ENCODE assay signal across 1 cellular context in the genomic region with DNA sequence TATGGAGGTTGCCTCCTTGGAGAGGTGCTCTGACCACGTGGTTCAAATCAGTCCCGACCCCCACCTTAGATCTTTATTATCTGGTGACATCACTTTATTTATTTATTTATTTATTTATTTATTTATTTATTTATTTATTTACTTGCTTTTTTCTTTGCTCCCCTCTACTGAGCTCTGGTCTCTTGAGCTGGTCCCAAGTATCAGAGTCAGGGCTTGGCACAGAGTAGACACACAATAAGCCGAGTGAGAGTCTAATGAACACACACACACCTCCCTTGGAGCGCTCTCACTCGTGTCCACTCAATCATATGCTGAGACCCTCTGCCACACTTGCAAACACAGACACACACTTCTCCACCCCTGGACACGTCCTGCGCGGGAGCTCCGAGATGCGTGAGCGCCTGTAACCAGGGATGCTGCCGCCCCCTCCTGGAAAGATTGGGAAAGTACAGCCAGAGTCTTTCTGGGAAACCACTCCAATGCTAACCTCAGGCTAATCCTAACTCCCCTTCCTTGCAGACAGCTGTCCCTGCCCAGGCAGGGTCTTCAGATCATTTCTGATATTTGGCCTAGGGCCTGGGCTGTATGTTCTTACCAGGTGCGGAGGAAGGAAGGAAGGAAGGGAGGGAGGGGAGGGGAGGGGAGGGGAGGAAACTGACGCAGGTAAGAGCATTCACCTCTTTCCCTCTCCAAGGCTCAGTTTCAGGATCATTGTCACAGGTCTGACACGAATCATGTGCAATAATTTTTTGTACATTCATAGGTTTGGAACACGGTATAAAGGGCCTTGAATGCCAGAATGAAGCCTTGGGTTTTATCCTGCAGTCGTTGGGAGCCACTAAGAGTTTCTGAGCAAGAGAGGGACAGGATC.
A peak's percentile ranks its signal among the peaks of the same experiment; 100 is the strongest.
TF ChIP-seq lines count a peak whose summit lies in the region.

No MANE protein-coding gene starts in this region.

TF ChIP-seq in HEK293, 187 proteins besides CTCF, POLR2A, EP300 and RAD21 (continued from another document and continues in another):
- TF ChIP-seq INSM2 (tag by site-specific recombination; IDR thresholded peaks at IDR 0.05) (no peak), ZNF658 (tag by site-specific recombination; IDR thresholded peaks at IDR 0.05) (no peak), ZNF211 (tag by site-specific recombination; IDR thresholded peaks at IDR 0.05; ENCODE audit: low read depth) (no peak), ATF2 (tag by site-specific recombination; IDR thresholded peaks at IDR 0.05; ENCODE audit: low read depth) (peak; percentile 36; the same call in 1 of the 2 replicates), ZNF146 (tag by site-specific recombination; IDR thresholded peaks at IDR 0.05) (peak; percentile 18; the same call in 1 of the 2 replicates), HOXD13 (CRISPR knock-in tag; IDR thresholded peaks at IDR 0.05; ENCODE audit: borderline replicate concordance) (no peak), ZNF350 (tag by site-specific recombination; IDR thresholded peaks at IDR 0.05) (no peak), ZBTB7A (tag by site-specific recombination; IDR thresholded peaks at IDR 0.05; ENCODE audit: low read depth) (no peak), ZNF132 (tag by site-specific recombination; IDR thresholded peaks at IDR 0.05; ENCODE audit: borderline replicate concordance) (no peak), ZNF645 (tag by site-specific recombination; IDR thresholded peaks at IDR 0.05) (no peak), ZBTB10 (tag by site-specific recombination; IDR thresholded peaks at IDR 0.05) (no peak), ZSCAN23 (tag by site-specific recombination; IDR thresholded peaks at IDR 0.05) (no peak), ZBTB8A (tag by site-specific recombination; IDR thresholded peaks at IDR 0.05) (peak; percentile 86), ZNF48 (tag by site-specific recombination; IDR thresholded peaks at IDR 0.05) (no peak), KLF16 (tag by site-specific recombination; IDR thresholded peaks at IDR 0.05) (no peak), ZNF366 (tag by site-specific recombination; conservative IDR thresholded peaks at IDR 0.05) (no peak; the same call in 1 of the 2 replicates), ZNF214 (tag by site-specific recombination; IDR thresholded peaks at IDR 0.05; ENCODE audit: borderline replicate concordance) (peak; percentile 24; the same call in 1 of the 2 replicates), ZNF274 (IDR thresholded peaks at IDR 0.05; ENCODE audit: low read length) (no peak), ZNF274 (tag by site-specific recombination; IDR thresholded peaks at IDR 0.05; ENCODE audit: borderline replicate concordance) (no peak), ZNF629 (tag by site-specific recombination; IDR thresholded peaks at IDR 0.05) (peak; percentile 79)
- TF ChIP-seq, protein P1, sequence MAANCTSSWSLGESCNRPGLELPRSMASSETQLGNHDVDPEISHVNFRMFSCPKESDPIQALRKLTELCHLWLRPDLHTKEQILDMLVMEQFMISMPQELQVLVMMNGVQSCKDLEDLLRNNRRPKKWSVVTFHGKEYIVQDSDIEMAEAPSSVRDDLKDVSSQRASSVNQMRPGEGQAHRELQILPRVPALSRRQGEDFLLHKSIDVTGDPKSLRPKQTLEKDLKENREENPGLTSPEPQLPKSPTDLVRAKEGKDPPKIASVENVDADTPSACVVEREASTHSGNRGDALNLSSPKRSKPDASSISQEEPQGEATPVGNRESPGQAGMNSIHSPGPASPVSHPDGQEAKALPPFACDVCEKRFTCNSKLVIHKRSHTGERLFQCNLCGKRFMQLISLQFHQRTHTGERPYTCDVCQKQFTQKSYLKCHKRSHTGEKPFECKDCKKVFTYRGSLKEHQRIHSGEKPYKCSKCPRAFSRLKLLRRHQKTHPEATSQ (tag by site-specific recombination; IDR thresholded peaks at IDR 0.05), result no peak
- TF ChIP-seq, protein P2, sequence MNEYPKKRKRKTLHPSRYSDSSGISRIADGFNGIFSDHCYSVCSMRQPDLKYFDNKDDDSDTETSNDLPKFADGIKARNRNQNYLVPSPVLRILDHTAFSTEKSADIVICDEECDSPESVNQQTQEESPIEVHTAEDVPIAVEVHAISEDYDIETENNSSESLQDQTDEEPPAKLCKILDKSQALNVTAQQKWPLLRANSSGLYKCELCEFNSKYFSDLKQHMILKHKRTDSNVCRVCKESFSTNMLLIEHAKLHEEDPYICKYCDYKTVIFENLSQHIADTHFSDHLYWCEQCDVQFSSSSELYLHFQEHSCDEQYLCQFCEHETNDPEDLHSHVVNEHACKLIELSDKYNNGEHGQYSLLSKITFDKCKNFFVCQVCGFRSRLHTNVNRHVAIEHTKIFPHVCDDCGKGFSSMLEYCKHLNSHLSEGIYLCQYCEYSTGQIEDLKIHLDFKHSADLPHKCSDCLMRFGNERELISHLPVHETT (tag by site-specific recombination; IDR thresholded peaks at IDR 0.05), result peak; percentile 87
- TF ChIP-seq, protein P3, sequence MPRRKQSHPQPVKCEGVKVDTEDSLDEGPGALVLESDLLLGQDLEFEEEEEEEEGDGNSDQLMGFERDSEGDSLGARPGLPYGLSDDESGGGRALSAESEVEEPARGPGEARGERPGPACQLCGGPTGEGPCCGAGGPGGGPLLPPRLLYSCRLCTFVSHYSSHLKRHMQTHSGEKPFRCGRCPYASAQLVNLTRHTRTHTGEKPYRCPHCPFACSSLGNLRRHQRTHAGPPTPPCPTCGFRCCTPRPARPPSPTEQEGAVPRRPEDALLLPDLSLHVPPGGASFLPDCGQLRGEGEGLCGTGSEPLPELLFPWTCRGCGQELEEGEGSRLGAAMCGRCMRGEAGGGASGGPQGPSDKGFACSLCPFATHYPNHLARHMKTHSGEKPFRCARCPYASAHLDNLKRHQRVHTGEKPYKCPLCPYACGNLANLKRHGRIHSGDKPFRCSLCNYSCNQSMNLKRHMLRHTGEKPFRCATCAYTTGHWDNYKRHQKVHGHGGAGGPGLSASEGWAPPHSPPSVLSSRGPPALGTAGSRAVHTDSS (tag by site-specific recombination; IDR thresholded peaks at IDR 0.05), result no peak
- TF ChIP-seq, protein P4, sequence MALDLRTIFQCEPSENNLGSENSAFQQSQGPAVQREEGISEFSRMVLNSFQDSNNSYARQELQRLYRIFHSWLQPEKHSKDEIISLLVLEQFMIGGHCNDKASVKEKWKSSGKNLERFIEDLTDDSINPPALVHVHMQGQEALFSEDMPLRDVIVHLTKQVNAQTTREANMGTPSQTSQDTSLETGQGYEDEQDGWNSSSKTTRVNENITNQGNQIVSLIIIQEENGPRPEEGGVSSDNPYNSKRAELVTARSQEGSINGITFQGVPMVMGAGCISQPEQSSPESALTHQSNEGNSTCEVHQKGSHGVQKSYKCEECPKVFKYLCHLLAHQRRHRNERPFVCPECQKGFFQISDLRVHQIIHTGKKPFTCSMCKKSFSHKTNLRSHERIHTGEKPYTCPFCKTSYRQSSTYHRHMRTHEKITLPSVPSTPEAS (tag by site-specific recombination; IDR thresholded peaks at IDR 0.05), result no peak
- TF ChIP-seq, protein P5, sequence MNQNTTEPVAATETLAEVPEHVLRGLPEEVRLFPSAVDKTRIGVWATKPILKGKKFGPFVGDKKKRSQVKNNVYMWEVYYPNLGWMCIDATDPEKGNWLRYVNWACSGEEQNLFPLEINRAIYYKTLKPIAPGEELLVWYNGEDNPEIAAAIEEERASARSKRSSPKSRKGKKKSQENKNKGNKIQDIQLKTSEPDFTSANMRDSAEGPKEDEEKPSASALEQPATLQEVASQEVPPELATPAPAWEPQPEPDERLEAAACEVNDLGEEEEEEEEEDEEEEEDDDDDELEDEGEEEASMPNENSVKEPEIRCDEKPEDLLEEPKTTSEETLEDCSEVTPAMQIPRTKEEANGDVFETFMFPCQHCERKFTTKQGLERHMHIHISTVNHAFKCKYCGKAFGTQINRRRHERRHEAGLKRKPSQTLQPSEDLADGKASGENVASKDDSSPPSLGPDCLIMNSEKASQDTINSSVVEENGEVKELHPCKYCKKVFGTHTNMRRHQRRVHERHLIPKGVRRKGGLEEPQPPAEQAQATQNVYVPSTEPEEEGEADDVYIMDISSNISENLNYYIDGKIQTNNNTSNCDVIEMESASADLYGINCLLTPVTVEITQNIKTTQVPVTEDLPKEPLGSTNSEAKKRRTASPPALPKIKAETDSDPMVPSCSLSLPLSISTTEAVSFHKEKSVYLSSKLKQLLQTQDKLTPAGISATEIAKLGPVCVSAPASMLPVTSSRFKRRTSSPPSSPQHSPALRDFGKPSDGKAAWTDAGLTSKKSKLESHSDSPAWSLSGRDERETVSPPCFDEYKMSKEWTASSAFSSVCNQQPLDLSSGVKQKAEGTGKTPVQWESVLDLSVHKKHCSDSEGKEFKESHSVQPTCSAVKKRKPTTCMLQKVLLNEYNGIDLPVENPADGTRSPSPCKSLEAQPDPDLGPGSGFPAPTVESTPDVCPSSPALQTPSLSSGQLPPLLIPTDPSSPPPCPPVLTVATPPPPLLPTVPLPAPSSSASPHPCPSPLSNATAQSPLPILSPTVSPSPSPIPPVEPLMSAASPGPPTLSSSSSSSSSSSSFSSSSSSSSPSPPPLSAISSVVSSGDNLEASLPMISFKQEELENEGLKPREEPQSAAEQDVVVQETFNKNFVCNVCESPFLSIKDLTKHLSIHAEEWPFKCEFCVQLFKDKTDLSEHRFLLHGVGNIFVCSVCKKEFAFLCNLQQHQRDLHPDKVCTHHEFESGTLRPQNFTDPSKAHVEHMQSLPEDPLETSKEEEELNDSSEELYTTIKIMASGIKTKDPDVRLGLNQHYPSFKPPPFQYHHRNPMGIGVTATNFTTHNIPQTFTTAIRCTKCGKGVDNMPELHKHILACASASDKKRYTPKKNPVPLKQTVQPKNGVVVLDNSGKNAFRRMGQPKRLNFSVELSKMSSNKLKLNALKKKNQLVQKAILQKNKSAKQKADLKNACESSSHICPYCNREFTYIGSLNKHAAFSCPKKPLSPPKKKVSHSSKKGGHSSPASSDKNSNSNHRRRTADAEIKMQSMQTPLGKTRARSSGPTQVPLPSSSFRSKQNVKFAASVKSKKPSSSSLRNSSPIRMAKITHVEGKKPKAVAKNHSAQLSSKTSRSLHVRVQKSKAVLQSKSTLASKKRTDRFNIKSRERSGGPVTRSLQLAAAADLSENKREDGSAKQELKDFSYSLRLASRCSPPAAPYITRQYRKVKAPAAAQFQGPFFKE (tag by site-specific recombination; IDR thresholded peaks at IDR 0.05; ENCODE audit: borderline replicate concordance), result no peak
- TF ChIP-seq, protein P6, sequence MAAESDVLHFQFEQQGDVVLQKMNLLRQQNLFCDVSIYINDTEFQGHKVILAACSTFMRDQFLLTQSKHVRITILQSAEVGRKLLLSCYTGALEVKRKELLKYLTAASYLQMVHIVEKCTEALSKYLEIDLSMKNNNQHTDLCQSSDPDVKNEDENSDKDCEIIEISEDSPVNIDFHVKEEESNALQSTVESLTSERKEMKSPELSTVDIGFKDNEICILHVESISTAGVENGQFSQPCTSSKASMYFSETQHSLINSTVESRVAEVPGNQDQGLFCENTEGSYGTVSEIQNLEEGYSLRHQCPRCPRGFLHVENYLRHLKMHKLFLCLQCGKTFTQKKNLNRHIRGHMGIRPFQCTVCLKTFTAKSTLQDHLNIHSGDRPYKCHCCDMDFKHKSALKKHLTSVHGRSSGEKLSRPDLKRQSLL (tag by site-specific recombination; IDR thresholded peaks at IDR 0.05), result no peak
